1 cellular context compared by ENCODE assay signal in the genomic region with DNA sequence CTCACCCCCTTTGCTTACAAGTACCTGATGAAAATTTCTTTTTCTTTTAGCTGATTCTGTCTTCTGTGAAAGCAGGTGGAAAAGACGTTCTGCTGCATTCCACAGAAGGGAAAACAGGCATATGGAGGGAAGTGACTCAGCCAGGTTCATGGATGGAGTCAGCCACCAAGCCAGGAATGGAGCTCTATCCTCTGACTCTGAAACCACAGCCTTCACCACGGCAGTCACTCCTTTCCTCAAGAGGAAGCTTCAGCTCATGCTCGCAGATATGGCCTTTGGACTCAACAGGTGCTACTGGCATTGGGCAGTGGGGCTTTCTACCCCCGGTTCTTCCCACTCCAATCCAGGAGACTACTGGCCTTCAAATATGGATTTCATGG.
TF ChIP-seq lines count a peak whose summit lies in the region.

No MANE protein-coding gene starts in this region.

TF ChIP-seq in IMR-90, 13 proteins besides CTCF, POLR2A, EP300 and RAD21 (continued from another document):
- 0 out of 2 replicates have a peak, but pooled peaks have one; percentile 22 for TF ChIP-seq MAZ (IDR thresholded peaks at IDR 0.05; ENCODE audit: borderline replicate concordance, low read depth, low read length)
